In the genomic region with DNA sequence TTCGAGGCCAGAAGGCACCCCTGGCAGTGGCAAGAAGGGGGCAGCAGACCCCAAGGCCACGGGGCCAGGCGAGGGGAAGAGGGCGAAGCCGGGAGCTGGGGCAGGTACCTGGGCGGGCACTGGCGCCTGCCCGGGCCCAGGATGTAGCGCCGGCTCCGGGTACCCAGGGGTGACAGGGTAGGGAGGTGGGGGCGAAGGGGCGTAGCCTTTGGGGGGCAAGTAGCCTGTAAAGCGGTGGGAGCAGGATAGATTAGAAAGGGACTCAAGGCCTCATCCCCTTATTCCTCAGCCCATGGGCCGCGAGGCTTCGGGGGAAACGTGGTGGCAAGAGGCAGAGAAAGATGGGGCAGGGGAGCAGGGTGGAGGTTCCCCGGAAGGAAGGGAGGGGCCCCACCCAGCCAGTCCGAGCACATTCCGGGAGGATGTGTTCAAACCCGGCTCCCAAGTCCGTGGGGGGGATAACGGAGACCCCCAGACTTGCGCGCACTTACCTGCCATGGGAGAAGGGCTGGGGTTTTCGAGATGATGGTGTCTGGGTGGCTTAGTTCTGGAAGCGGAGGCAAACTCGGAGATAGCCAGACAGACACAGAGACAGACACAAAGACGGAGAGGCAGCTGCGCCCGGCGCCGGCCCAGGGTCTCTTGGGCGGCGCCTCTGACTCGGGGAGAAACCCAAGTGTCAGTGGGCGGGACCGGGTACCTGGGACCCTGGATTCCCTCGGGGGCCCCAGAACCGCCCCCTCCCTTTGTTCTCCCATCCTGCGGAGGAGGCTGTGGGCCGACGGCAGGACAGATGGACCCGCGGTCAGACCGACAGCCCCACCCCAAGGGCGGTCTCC, we compare ENCODE assay signal across 8 cellular contexts. TPM values are rescaled to one million over a fixed set of nuclear protein-coding genes. Genes with fewer than 3 reads are reported as not detected.
A peak's percentile ranks its signal among the peaks of the same experiment; 100 is the strongest.
DNase-seq lines count a peak whose midpoint lies in the region; ATAC-seq and TF ChIP-seq lines count a peak whose summit lies in the region.

No MANE protein-coding gene starts in this region.

- no peaks in the 10 kb centered on the region for H3K9me2 ChIP-seq in SU-DHL-6 (replicated peaks; ENCODE audit: insufficient read depth, low read length)

- peak overlapping the region; percentile 82 for H3K4me2 ChIP-seq in SU-DHL-6 (ENCODE audit: low read depth, low read length, poor library complexity, severe bottlenecking)

- TF ChIP-seq POLR2A in breast epithelium (IDR thresholded peaks at IDR 0.05): no peak

- H3K27me3 ChIP-seq in SU-DHL-6 (ENCODE audit: low read length) (no peaks in the 10 kb centered on the region), breast epithelium (no peaks in the 10 kb centered on the region), left lung (no peaks in the 10 kb centered on the region)

- H2AFZ ChIP-seq in SU-DHL-6 (ENCODE audit: low read depth, low read length, severe bottlenecking): peak overlapping the region; percentile 94

- H3K4me3 ChIP-seq in SU-DHL-6 (ENCODE audit: insufficient read depth, low read length, poor library complexity, severe bottlenecking) (peak overlapping the region; percentile 71), breast epithelium (peak overlapping the region; percentile 85 to 90 (median 90)), left lung (peak overlapping the region; percentile 69 to 96)

- no peaks in the 10 kb centered on the region for H3K79me2 ChIP-seq in SU-DHL-6 (ENCODE audit: insufficient read depth, low read length)

- no peaks in the 10 kb centered on the region for H3K9me3 ChIP-seq in SU-DHL-6 (ENCODE audit: insufficient read depth, low read length)
- H3K9me3 ChIP-seq in breast epithelium: no peaks in the 10 kb centered on the region
- no peaks in the 10 kb centered on the region for H3K9me3 ChIP-seq in left lung

- no peak for TF ChIP-seq CTCF in SU-DHL-6 (IDR thresholded peaks at IDR 0.05; ENCODE audit: insufficient read depth, low read length, poor library complexity, severe bottlenecking)
- TF ChIP-seq CTCF in breast epithelium (IDR thresholded peaks at IDR 0.05): no peak
- no peak for TF ChIP-seq CTCF in left lung (IDR thresholded peaks at IDR 0.05)

- 0 out of 2 replicates have a peak, but pooled peaks cover 3% of the 10 kb centered on the region for H3F3A ChIP-seq in SU-DHL-6 (ENCODE audit: insufficient read depth)

- H3K4me1 ChIP-seq in breast epithelium: peaks cover 0 to 7% of the 10 kb centered on the region in 2 donors
- H3K4me1 ChIP-seq in left lung: peaks cover 0 to 21% of the 10 kb centered on the region in 2 donors

- ATAC-seq in GM19035 (IDR thresholded peaks at IDR 0.05; ENCODE audit: unreplicated experiment) (peak; percentile 44), HG03354 (IDR thresholded peaks at IDR 0.05; ENCODE audit: poor library complexity, severe bottlenecking, unreplicated experiment) (peak; percentile 46), left lung (peak; percentile 29)

- H4K20me1 ChIP-seq in SU-DHL-6 (ENCODE audit: low read depth, low read length): no peaks in the 10 kb centered on the region

- H3K9ac ChIP-seq in SU-DHL-6 (ENCODE audit: low read length): peak overlapping the region; percentile 80

- intact Hi-C loops in breast epithelium (cut with DNase I; ENCODE audit: low total_unique reads) (no loop called here), left lung (cut with DNase I) (no loop called here)

- DNase-seq in AG20443 (ENCODE audit: low spot score): peak; percentile 47
- DNase-seq in breast epithelium (ENCODE audit: low spot score in 2 of 2): no peak
- DNase-seq in left lung: peak in 1 of 2 donors; percentile 81
- DNase-seq in stimulated activated CD8-positive, alpha-beta memory T cell treated with anti-CD3 and anti-CD28 coated beads, Interleukin-4, amount 100 ng/mL, for 24 hours (ENCODE audit: low read depth): peak; percentile 42
- DNase-seq in cerebellar cortex (ENCODE audit: low spot score): no peak

- peak overlapping the region; percentile 40 for H3K27ac ChIP-seq in SU-DHL-6 (ENCODE audit: low read depth, low read length)
- H3K27ac ChIP-seq in breast epithelium: peak overlapping the region; percentile 89 to 94
- peak overlapping the region; percentile 92 to 93 for H3K27ac ChIP-seq in left lung

- no peaks in the 10 kb centered on the region for H3K36me3 ChIP-seq in SU-DHL-6 (ENCODE audit: low read length)
- H3K36me3 ChIP-seq in breast epithelium: peaks cover 7% of the 10 kb centered on the region
- H3K36me3 ChIP-seq in left lung: peaks cover 0 to 31% of the 10 kb centered on the region in 2 donors

RNA-seq across cellular contexts. Expression of gene PLSCR3, which starts 0.5 kb away (rescaled TPM):
- total RNA-seq in breast epithelium (10 to 100 TPM; 16.0 to 24.3 (median 19.0) TPM), left lung (10 to 100 TPM; 42.0 to 42.7 TPM)

RNA-seq across cellular contexts. Expression of gene TMEM256, which starts 10.1 kb away (rescaled TPM):
- total RNA-seq in breast epithelium: 100 to 1,000 TPM in 1 of 3 donors, 10 to 100 TPM in 2; 77.6 to 113 (median 92.3) TPM
- 10 to 100 TPM; 50.7 to 56.0 TPM for total RNA-seq in left lung

RNA-seq across cellular contexts. Expression of gene TNK1, which starts 12.9 kb away (rescaled TPM):
- 10 to 100 TPM in 2 of 3 donors, 1 to 10 TPM in 1; 1.1 to 22.1 (median 14.4) TPM for total RNA-seq in breast epithelium
- total RNA-seq in left lung: 1 to 10 TPM; 6.1 to 6.4 TPM

RNA-seq across cellular contexts. Expression of gene NLGN2, which starts 13.8 kb away (rescaled TPM):
- 10 to 100 TPM in 1 of 3 donors, 1 to 10 TPM in 2; 6.7 to 13.1 (median 8.3) TPM for total RNA-seq in breast epithelium
- 10 to 100 TPM; 14.8 to 20.1 TPM for total RNA-seq in left lung

RNA-seq across cellular contexts. Expression of gene SPEM1, which starts 26.3 kb away (rescaled TPM):
- total RNA-seq in breast epithelium: not detected
- total RNA-seq in left lung: not detected

Comparison
In these comparisons a context has a peak if more than half of its experiments do, and no peak if none do; other contexts are left out.
1. DNase-seq: peak in AG20443 (single experiment) and stimulated activated CD8-positive, alpha-beta memory T cell treated with anti-CD3 and anti-CD28 coated beads, Interleukin-4, amount 100 ng/mL, for 24 hours (single experiment); none in breast epithelium (0 of 2) and cerebellar cortex (single experiment).
2. H3K27ac ChIP-seq: peak in every context shown above with its lines; median percentile 92 in left lung; 92 in breast epithelium; 40 in SU-DHL-6.
3. Peak in every context shown above with its lines, with median percentiles within 50 percentile points of each other: ATAC-seq and H3K4me3 ChIP-seq.